15 cellular contexts compared by ENCODE assay signal in the genomic region with DNA sequence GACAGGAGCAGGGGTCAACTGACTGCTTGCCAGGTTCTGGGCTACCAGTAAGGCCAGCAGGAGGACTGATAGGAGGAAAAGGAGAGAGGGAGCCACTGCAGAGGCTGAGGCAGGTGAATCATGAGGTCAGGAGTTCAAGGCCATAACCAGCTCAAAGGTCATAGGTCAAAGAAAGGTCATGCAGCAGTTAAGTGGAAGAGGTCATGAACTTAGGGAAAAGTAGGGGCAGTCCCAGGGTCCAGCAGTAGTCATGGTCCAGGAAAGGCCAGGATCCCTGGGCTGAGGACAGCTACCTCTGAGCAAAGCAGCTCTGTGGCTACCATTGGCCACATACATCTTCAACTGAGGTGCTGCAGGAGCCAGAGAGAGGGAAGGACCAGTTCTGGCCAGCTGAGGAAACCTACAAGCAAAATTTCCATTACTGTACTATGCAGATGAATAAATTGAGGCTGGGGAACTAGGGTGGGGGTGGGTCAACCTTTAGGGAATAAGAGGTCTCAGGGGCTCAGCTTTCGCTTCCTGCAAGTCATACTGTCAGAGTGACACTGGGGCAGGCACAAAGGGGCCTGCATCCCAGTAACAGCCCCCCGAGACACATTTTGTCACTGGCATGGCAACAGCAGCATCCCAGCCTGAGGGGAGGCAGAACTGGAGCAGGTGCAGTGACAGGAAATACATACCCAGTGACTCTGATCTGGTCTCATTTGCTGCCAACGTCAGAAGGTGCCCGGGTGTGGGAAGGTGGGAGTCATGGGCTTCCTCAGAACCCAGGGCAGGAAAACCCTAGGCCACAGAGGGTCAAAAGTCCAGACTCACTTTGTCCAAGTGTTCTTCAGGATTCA.
"Had no signal": no experiment of that assay in that cellular context is flagged by ENCODE, and none has a peak within 500 bp of the region (broad histone marks: within the 10 kb centered on the region; RNA-seq: fewer than 3 reads in every experiment).

No MANE protein-coding gene starts in this region.

- H3K27me3 Mint-ChIP-seq: stimulated activated naive CD8-positive, alpha-beta T cell treated with anti-CD3 and anti-CD28 coated beads, Interleukin-15, amount 100 ng/mL, for 72 hours had no signal

- H3K9me3 Mint-ChIP-seq: activated naive CD4-positive, alpha-beta T cell treated with anti-CD3 and anti-CD28 coated beads for 36 hours; nephron progenitor cell; stimulated activated naive CD8-positive, alpha-beta T cell treated with anti-CD3 and anti-CD28 coated beads, Interleukin-15, amount 100 ng/mL, for 72 hours had no signal

- H3K4me3 Mint-ChIP-seq: activated naive CD4-positive, alpha-beta T cell treated with anti-CD3 and anti-CD28 coated beads for 36 hours; nephron progenitor cell; stimulated activated naive CD8-positive, alpha-beta T cell treated with anti-CD3 and anti-CD28 coated beads, Interleukin-15, amount 100 ng/mL, for 72 hours had no signal

- ATAC-seq: gastroesophageal sphincter; heart left ventricle; left lung; stimulated activated naive CD8-positive, alpha-beta T cell treated with anti-CD3 and anti-CD28 coated beads, Interleukin-15, amount 100 ng/mL, for 72 hours had no signal

- H3K4me3 ChIP-seq: ascending aorta, gastroesophageal sphincter, heart left ventricle, left lung had no signal

- DNase-seq: activated CD4-positive, alpha-beta T cell treated with anti-CD3 and anti-CD28 coated beads, Interleukin-2, amount 50 U/mL, for 4 hours; activated naive CD4-positive, alpha-beta T cell treated with anti-CD3 and anti-CD28 coated beads for 36 hours; cortex of kidney; heart left ventricle; mammary epithelial cell; nephron progenitor cell; occipital lobe; retina; stimulated activated CD4-positive, alpha-beta T cell treated with anti-CD3 and anti-CD28 coated beads, Interleukin-2, amount 100 ng/mL, for 24 hours; stimulated activated naive CD8-positive, alpha-beta T cell treated with anti-CD3 and anti-CD28 coated beads, Interleukin-15, amount 100 ng/mL, for 72 hours; T1000; trophoblast cell had no signal

- H3K27ac Mint-ChIP-seq: activated naive CD4-positive, alpha-beta T cell treated with anti-CD3 and anti-CD28 coated beads for 36 hours; nephron progenitor cell had no signal
